Comparison of ENCODE assay signal across 1 cellular context in the genomic region with DNA sequence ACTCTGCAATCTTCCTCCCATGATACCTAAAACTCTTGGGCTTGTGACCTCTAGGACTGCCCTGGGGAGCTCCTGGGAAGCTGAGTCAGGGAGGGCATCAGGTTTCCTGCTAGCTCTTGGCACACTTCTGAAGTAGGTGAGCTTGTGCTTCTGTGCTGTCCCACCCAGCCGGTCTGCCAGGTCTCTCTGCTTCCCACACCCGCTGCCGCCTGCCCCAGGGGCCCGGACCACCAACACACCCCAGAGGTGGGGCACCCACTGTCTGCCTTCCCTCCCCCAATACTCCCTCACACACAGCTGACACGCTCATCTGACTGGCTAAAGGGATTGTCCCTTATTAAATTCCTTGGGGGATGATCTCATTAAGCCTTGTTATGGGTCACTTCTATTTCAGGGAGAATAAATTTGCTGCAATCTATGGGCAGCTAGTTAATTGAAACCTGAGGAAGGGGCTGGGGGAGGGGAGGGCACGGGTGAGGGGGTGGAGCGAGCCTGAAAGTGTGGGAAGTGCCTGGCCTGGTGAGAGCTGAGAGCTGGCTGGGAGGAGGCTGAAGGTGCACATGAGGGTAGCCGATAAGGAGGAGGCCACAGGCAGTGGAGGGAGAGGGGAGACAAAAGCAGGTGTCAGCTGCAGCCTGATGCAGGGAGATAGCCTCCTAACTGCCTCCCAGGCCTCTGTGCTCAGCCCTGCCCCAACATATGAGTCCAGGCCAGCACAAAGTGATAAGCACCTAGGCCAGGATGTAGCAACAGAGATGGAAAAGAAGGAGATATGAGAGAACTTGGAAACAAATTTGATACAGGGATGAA.
TF ChIP-seq lines count a peak whose summit lies in the region.

No MANE protein-coding gene starts in this region.

TF ChIP-seq in K562, 482 proteins besides CTCF, POLR2A, EP300 and RAD21 (continued from another document and continues in another):
- TF ChIP-seq USF2 (CRISPR knock-in tag; IDR thresholded peaks at IDR 0.05) (no peak), TOE1 (IDR thresholded peaks at IDR 0.05; ENCODE audit: borderline replicate concordance) (peak; percentile 60; the same call in 1 of the 2 replicates), TOE1 (CRISPR knock-in tag; IDR thresholded peaks at IDR 0.05; ENCODE audit: borderline replicate concordance, low read depth) (no peak), LARP7 (IDR thresholded peaks at IDR 0.05) (0 out of 2 replicates have a peak, but pooled peaks have one; percentile 12), ZNF146 (CRISPR knock-in tag; IDR thresholded peaks at IDR 0.05; ENCODE audit: unreplicated experiment) (no peak), POLR2AphosphoS5 (IDR thresholded peaks at IDR 0.05; ENCODE audit: control insufficient read depth, insufficient read depth, low read depth, low read length) (peak; percentile 98), ZBTB34 (CRISPR knock-in tag; IDR thresholded peaks at IDR 0.05) (no peak), NR2F6 (CRISPR knock-in tag; IDR thresholded peaks at IDR 0.05) (no peak), ELF1 (tag; IDR thresholded peaks at IDR 0.05) (no peak), CREM (IDR thresholded peaks at IDR 0.05; ENCODE audit: low read depth) (peak; percentile 74), NFIC (IDR thresholded peaks at IDR 0.05) (peak; percentile 99), RBFOX2 (IDR thresholded peaks at IDR 0.05; ENCODE audit: low read depth, low read length) (no peak), SMARCC2 (IDR thresholded peaks at IDR 0.05; ENCODE audit: low read depth) (no peak; the same call in 1 of the 2 replicates), ID3 (CRISPR knock-in tag; IDR thresholded peaks at IDR 0.05) (no peak), ID3 (tag; IDR thresholded peaks at IDR 0.05) (peak; percentile 94), ZBED1 (IDR thresholded peaks at IDR 0.05) (peak; percentile 77), SREBF1 (IDR thresholded peaks at IDR 0.05; ENCODE audit: borderline replicate concordance, low read depth, low read length) (no peak), MCM7 (IDR thresholded peaks at IDR 0.05) (no peak), ZBTB12 (CRISPR knock-in tag; IDR thresholded peaks at IDR 0.05) (0 out of 2 replicates have a peak, but pooled peaks have one; percentile 24), ILK (tag; IDR thresholded peaks at IDR 0.05; ENCODE audit: borderline replicate concordance, low read depth) (no peak), CHD4 (IDR thresholded peaks at IDR 0.05; ENCODE audit: insufficient read depth, insufficient replicate concordance, low read depth, low read length, poor library complexity, severe bottlenecking) (no peak), SRSF1 (IDR thresholded peaks at IDR 0.05; ENCODE audit: low read depth, low read length) (no peak), CBX2 (IDR thresholded peaks at IDR 0.05; ENCODE audit: insufficient read depth, low read length, poor library complexity, severe bottlenecking) (no peak), RCOR1 (IDR thresholded peaks at IDR 0.05; ENCODE audit: borderline replicate concordance in 1 of 2, low read depth in 2 of 2, low read length in 2 of 2) (peak in 1 of 2 experiments; percentile 92; a peak in 3 of 4 replicates), NCOA6 (IDR thresholded peaks at IDR 0.05) (0 out of 2 replicates have a peak, but pooled peaks have one; percentile 21), ARID3A (IDR thresholded peaks at IDR 0.05; ENCODE audit: borderline replicate concordance, low read depth, low read length) (0 out of 2 replicates have a peak, but pooled peaks have one; percentile 10), CBX3 (IDR thresholded peaks at IDR 0.05; ENCODE audit: borderline replicate concordance in 1 of 2, low read length in 2 of 2) (peak in 1 of 2 experiments; percentile 41; a peak in 1 of 3 replicates), MYC (IDR thresholded peaks at IDR 0.05; ENCODE audit: low read depth, low read length) (0 out of 2 replicates have a peak, but pooled peaks have one; percentile 30), MYC (CRISPR knock-in tag; IDR thresholded peaks at IDR 0.05; ENCODE audit: borderline replicate concordance, low read depth) (no peak), MBD1 (CRISPR knock-in tag; IDR thresholded peaks at IDR 0.05) (no peak)
- TF ChIP-seq, protein P1, sequence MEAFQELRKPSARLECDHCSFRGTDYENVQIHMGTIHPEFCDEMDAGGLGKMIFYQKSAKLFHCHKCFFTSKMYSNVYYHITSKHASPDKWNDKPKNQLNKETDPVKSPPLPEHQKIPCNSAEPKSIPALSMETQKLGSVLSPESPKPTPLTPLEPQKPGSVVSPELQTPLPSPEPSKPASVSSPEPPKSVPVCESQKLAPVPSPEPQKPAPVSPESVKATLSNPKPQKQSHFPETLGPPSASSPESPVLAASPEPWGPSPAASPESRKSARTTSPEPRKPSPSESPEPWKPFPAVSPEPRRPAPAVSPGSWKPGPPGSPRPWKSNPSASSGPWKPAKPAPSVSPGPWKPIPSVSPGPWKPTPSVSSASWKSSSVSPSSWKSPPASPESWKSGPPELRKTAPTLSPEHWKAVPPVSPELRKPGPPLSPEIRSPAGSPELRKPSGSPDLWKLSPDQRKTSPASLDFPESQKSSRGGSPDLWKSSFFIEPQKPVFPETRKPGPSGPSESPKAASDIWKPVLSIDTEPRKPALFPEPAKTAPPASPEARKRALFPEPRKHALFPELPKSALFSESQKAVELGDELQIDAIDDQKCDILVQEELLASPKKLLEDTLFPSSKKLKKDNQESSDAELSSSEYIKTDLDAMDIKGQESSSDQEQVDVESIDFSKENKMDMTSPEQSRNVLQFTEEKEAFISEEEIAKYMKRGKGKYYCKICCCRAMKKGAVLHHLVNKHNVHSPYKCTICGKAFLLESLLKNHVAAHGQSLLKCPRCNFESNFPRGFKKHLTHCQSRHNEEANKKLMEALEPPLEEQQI (IDR thresholded peaks at IDR 0.05), result peak; percentile 93
- TF ChIP-seq, protein P2, sequence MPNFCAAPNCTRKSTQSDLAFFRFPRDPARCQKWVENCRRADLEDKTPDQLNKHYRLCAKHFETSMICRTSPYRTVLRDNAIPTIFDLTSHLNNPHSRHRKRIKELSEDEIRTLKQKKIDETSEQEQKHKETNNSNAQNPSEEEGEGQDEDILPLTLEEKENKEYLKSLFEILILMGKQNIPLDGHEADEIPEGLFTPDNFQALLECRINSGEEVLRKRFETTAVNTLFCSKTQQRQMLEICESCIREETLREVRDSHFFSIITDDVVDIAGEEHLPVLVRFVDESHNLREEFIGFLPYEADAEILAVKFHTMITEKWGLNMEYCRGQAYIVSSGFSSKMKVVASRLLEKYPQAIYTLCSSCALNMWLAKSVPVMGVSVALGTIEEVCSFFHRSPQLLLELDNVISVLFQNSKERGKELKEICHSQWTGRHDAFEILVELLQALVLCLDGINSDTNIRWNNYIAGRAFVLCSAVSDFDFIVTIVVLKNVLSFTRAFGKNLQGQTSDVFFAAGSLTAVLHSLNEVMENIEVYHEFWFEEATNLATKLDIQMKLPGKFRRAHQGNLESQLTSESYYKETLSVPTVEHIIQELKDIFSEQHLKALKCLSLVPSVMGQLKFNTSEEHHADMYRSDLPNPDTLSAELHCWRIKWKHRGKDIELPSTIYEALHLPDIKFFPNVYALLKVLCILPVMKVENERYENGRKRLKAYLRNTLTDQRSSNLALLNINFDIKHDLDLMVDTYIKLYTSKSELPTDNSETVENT (CRISPR knock-in tag; IDR thresholded peaks at IDR 0.05), result 0 out of 2 replicates have a peak, but pooled peaks have one; percentile 42
- TF ChIP-seq, protein P3, sequence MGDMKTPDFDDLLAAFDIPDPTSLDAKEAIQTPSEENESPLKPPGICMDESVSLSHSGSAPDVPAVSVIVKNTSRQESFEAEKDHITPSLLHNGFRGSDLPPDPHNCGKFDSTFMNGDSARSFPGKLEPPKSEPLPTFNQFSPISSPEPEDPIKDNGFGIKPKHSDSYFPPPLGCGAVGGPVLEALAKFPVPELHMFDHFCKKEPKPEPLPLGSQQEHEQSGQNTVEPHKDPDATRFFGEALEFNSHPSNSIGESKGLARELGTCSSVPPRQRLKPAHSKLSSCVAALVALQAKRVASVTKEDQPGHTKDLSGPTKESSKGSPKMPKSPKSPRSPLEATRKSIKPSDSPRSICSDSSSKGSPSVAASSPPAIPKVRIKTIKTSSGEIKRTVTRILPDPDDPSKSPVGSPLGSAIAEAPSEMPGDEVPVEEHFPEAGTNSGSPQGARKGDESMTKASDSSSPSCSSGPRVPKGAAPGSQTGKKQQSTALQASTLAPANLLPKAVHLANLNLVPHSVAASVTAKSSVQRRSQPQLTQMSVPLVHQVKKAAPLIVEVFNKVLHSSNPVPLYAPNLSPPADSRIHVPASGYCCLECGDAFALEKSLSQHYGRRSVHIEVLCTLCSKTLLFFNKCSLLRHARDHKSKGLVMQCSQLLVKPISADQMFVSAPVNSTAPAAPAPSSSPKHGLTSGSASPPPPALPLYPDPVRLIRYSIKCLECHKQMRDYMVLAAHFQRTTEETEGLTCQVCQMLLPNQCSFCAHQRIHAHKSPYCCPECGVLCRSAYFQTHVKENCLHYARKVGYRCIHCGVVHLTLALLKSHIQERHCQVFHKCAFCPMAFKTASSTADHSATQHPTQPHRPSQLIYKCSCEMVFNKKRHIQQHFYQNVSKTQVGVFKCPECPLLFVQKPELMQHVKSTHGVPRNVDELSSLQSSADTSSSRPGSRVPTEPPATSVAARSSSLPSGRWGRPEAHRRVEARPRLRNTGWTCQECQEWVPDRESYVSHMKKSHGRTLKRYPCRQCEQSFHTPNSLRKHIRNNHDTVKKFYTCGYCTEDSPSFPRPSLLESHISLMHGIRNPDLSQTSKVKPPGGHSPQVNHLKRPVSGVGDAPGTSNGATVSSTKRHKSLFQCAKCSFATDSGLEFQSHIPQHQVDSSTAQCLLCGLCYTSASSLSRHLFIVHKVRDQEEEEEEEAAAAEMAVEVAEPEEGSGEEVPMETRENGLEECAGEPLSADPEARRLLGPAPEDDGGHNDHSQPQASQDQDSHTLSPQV (IDR thresholded peaks at IDR 0.05), result peak; percentile 55; the same call in 1 of the 2 replicates
- TF ChIP-seq, protein P4, sequence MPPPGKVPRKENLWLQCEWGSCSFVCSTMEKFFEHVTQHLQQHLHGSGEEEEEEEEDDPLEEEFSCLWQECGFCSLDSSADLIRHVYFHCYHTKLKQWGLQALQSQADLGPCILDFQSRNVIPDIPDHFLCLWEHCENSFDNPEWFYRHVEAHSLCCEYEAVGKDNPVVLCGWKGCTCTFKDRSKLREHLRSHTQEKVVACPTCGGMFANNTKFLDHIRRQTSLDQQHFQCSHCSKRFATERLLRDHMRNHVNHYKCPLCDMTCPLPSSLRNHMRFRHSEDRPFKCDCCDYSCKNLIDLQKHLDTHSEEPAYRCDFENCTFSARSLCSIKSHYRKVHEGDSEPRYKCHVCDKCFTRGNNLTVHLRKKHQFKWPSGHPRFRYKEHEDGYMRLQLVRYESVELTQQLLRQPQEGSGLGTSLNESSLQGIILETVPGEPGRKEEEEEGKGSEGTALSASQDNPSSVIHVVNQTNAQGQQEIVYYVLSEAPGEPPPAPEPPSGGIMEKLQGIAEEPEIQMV (tag; conservative IDR thresholded peaks at IDR 0.05; ENCODE audit: low read depth), result peak; percentile 35; the same call in 1 of the 2 replicates
